In the genomic region with DNA sequence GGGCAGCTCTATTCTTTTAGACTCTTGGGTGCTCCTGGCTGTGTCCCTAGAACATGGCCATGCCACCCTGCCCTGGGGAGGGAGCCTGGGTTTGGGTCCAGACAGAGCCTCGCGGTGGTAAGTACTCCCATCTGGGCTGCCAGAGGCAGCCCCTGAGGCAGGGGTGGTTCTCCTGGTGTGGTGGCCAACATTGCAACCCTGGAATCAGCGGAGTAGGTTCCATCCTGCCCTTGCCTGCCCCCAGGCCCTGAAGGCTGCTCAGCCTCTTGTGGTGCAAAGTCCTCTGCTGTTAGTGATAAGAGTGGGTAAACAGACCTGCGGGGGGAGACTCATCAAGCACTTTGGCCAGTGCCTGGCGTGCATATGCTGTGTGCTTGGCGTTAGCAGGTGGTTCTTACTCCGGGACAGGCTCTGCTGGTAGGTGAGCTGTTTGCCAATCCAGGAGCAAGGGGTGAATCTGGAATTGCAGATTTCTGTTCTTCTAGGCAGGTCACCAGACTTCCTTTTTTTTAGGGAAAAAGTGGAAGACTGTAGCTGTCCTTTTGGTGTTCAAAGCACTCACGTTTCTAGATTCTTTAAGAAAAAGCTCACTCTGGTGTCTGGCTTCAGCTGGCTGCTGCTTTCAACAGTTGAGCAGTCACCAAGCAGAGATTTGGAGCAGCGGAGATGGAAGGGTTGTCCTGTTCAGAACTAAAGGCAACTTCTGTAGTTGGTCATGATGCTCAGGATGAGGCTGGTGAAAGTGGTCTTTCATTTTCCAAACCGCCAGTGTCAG, we compare ENCODE assay signal across 1 cellular context.
A peak's percentile ranks its signal among the peaks of the same experiment; 100 is the strongest.
TF ChIP-seq lines count a peak whose summit lies in the region.

No MANE protein-coding gene starts in this region.

TF ChIP-seq in HepG2, 621 proteins besides CTCF, POLR2A, EP300 and RAD21 (continued from another document and continues in another):
- TF ChIP-seq, protein P1, sequence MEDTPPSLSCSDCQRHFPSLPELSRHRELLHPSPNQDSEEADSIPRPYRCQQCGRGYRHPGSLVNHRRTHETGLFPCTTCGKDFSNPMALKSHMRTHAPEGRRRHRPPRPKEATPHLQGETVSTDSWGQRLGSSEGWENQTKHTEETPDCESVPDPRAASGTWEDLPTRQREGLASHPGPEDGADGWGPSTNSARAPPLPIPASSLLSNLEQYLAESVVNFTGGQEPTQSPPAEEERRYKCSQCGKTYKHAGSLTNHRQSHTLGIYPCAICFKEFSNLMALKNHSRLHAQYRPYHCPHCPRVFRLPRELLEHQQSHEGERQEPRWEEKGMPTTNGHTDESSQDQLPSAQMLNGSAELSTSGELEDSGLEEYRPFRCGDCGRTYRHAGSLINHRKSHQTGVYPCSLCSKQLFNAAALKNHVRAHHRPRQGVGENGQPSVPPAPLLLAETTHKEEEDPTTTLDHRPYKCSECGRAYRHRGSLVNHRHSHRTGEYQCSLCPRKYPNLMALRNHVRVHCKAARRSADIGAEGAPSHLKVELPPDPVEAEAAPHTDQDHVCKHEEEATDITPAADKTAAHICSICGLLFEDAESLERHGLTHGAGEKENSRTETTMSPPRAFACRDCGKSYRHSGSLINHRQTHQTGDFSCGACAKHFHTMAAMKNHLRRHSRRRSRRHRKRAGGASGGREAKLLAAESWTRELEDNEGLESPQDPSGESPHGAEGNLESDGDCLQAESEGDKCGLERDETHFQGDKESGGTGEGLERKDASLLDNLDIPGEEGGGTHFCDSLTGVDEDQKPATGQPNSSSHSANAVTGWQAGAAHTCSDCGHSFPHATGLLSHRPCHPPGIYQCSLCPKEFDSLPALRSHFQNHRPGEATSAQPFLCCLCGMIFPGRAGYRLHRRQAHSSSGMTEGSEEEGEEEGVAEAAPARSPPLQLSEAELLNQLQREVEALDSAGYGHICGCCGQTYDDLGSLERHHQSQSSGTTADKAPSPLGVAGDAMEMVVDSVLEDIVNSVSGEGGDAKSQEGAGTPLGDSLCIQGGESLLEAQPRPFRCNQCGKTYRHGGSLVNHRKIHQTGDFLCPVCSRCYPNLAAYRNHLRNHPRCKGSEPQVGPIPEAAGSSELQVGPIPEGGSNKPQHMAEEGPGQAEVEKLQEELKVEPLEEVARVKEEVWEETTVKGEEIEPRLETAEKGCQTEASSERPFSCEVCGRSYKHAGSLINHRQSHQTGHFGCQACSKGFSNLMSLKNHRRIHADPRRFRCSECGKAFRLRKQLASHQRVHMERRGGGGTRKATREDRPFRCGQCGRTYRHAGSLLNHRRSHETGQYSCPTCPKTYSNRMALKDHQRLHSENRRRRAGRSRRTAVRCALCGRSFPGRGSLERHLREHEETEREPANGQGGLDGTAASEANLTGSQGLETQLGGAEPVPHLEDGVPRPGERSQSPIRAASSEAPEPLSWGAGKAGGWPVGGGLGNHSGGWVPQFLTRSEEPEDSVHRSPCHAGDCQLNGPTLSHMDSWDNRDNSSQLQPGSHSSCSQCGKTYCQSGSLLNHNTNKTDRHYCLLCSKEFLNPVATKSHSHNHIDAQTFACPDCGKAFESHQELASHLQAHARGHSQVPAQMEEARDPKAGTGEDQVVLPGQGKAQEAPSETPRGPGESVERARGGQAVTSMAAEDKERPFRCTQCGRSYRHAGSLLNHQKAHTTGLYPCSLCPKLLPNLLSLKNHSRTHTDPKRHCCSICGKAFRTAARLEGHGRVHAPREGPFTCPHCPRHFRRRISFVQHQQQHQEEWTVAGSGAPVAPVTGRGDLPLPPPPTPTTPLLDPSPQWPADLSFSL (CRISPR knock-in tag; IDR thresholded peaks at IDR 0.05), result no peak
- TF ChIP-seq, protein P2, sequence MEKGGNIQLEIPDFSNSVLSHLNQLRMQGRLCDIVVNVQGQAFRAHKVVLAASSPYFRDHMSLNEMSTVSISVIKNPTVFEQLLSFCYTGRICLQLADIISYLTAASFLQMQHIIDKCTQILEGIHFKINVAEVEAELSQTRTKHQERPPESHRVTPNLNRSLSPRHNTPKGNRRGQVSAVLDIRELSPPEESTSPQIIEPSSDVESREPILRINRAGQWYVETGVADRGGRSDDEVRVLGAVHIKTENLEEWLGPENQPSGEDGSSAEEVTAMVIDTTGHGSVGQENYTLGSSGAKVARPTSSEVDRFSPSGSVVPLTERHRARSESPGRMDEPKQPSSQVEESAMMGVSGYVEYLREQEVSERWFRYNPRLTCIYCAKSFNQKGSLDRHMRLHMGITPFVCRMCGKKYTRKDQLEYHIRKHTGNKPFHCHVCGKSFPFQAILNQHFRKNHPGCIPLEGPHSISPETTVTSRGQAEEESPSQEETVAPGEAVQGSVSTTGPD (CRISPR knock-in tag; IDR thresholded peaks at IDR 0.05), result peak; percentile 97
- TF ChIP-seq ZNF350 (CRISPR knock-in tag; IDR thresholded peaks at IDR 0.05; ENCODE audit: borderline replicate concordance, low read depth) (peak; percentile 96), DPF2 (CRISPR knock-in tag; IDR thresholded peaks at IDR 0.05; ENCODE audit: borderline replicate concordance, low read depth) (peak; percentile 98), ZNF230 (CRISPR knock-in tag; IDR thresholded peaks at IDR 0.05) (peak; percentile 59; the same call in 1 of the 2 replicates), SMAD3 (CRISPR knock-in tag; IDR thresholded peaks at IDR 0.05) (peak; percentile 94), BCL6 (CRISPR knock-in tag; IDR thresholded peaks at IDR 0.05) (peak; percentile 90), FOXC1 (CRISPR knock-in tag; IDR thresholded peaks at IDR 0.05; ENCODE audit: borderline replicate concordance) (peak; percentile 89), TGIF2 (CRISPR knock-in tag; IDR thresholded peaks at IDR 0.05) (peak; percentile 97), GZF1 (CRISPR knock-in tag; IDR thresholded peaks at IDR 0.05) (peak; percentile 77), GATAD1 (CRISPR knock-in tag; IDR thresholded peaks at IDR 0.05) (peak; percentile 72; the same call in 1 of the 2 replicates), BRD4 (CRISPR knock-in tag; IDR thresholded peaks at IDR 0.05) (peak; percentile 87; the same call in 1 of the 2 replicates), EHMT2 (IDR thresholded peaks at IDR 0.05; ENCODE audit: borderline replicate concordance, low read depth, low read length) (peak; percentile 41; the same call in 1 of the 2 replicates), ZNF256 (CRISPR knock-in tag; conservative IDR thresholded peaks at IDR 0.05) (peak; percentile 82; the same call in 1 of the 2 replicates), SETDB1 (CRISPR knock-in tag; IDR thresholded peaks at IDR 0.05; ENCODE audit: borderline replicate concordance) (no peak), FOXJ3 (CRISPR knock-in tag; IDR thresholded peaks at IDR 0.05; ENCODE audit: borderline replicate concordance) (peak; percentile 97), FOXO1 (CRISPR knock-in tag; IDR thresholded peaks at IDR 0.05) (peak; percentile 100), KDM1A (CRISPR knock-in tag; IDR thresholded peaks at IDR 0.05) (peak; percentile 93), ZNF232 (CRISPR knock-in tag; IDR thresholded peaks at IDR 0.05; ENCODE audit: borderline replicate concordance) (peak; percentile 95), KDM6A (CRISPR knock-in tag; IDR thresholded peaks at IDR 0.05; ENCODE audit: low read depth) (peak; percentile 98), SOX5 (CRISPR knock-in tag; IDR thresholded peaks at IDR 0.05; ENCODE audit: borderline replicate concordance) (peak; percentile 90)
- TF ChIP-seq, protein P3, sequence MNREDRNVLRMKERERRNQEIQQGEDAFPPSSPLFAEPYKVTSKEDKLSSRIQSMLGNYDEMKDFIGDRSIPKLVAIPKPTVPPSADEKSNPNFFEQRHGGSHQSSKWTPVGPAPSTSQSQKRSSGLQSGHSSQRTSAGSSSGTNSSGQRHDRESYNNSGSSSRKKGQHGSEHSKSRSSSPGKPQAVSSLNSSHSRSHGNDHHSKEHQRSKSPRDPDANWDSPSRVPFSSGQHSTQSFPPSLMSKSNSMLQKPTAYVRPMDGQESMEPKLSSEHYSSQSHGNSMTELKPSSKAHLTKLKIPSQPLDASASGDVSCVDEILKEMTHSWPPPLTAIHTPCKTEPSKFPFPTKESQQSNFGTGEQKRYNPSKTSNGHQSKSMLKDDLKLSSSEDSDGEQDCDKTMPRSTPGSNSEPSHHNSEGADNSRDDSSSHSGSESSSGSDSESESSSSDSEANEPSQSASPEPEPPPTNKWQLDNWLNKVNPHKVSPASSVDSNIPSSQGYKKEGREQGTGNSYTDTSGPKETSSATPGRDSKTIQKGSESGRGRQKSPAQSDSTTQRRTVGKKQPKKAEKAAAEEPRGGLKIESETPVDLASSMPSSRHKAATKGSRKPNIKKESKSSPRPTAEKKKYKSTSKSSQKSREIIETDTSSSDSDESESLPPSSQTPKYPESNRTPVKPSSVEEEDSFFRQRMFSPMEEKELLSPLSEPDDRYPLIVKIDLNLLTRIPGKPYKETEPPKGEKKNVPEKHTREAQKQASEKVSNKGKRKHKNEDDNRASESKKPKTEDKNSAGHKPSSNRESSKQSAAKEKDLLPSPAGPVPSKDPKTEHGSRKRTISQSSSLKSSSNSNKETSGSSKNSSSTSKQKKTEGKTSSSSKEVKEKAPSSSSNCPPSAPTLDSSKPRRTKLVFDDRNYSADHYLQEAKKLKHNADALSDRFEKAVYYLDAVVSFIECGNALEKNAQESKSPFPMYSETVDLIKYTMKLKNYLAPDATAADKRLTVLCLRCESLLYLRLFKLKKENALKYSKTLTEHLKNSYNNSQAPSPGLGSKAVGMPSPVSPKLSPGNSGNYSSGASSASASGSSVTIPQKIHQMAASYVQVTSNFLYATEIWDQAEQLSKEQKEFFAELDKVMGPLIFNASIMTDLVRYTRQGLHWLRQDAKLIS (CRISPR knock-in tag; IDR thresholded peaks at IDR 0.05), result 0 out of 2 replicates have a peak, but pooled peaks have one; percentile 10
- TF ChIP-seq, protein P4, sequence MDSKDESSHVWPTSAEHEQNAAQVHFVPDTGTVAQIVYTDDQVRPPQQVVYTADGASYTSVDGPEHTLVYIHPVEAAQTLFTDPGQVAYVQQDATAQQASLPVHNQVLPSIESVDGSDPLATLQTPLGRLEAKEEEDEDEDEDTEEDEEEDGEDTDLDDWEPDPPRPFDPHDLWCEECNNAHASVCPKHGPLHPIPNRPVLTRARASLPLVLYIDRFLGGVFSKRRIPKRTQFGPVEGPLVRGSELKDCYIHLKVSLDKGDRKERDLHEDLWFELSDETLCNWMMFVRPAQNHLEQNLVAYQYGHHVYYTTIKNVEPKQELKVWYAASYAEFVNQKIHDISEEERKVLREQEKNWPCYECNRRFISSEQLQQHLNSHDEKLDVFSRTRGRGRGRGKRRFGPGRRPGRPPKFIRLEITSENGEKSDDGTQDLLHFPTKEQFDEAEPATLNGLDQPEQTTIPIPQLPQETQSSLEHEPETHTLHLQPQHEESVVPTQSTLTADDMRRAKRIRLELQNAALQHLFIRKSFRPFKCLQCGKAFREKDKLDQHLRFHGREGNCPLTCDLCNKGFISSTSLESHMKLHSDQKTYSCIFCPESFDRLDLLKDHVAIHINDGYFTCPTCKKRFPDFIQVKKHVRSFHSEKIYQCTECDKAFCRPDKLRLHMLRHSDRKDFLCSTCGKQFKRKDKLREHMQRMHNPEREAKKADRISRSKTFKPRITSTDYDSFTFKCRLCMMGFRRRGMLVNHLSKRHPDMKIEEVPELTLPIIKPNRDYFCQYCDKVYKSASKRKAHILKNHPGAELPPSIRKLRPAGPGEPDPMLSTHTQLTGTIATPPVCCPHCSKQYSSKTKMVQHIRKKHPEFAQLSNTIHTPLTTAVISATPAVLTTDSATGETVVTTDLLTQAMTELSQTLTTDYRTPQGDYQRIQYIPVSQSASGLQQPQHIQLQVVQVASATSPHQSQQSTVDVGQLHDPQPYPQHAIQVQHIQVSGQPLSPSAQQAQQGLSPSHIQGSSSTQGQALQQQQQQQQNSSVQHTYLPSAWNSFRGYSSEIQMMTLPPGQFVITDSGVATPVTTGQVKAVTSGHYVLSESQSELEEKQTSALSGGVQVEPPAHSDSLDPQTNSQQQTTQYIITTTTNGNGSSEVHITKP (CRISPR knock-in tag; IDR thresholded peaks at IDR 0.05; ENCODE audit: low read depth), result peak; percentile 93
- TF ChIP-seq, protein P5, sequence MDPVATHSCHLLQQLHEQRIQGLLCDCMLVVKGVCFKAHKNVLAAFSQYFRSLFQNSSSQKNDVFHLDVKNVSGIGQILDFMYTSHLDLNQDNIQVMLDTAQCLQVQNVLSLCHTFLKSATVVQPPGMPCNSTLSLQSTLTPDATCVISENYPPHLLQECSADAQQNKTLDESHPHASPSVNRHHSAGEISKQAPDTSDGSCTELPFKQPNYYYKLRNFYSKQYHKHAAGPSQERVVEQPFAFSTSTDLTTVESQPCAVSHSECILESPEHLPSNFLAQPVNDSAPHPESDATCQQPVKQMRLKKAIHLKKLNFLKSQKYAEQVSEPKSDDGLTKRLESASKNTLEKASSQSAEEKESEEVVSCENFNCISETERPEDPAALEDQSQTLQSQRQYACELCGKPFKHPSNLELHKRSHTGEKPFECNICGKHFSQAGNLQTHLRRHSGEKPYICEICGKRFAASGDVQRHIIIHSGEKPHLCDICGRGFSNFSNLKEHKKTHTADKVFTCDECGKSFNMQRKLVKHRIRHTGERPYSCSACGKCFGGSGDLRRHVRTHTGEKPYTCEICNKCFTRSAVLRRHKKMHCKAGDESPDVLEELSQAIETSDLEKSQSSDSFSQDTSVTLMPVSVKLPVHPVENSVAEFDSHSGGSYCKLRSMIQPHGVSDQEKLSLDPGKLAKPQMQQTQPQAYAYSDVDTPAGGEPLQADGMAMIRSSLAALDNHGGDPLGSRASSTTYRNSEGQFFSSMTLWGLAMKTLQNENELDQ (CRISPR knock-in tag; IDR thresholded peaks at IDR 0.05; ENCODE audit: borderline replicate concordance), result no peak; the same call in 1 of the 2 replicates
- TF ChIP-seq, protein P6, sequence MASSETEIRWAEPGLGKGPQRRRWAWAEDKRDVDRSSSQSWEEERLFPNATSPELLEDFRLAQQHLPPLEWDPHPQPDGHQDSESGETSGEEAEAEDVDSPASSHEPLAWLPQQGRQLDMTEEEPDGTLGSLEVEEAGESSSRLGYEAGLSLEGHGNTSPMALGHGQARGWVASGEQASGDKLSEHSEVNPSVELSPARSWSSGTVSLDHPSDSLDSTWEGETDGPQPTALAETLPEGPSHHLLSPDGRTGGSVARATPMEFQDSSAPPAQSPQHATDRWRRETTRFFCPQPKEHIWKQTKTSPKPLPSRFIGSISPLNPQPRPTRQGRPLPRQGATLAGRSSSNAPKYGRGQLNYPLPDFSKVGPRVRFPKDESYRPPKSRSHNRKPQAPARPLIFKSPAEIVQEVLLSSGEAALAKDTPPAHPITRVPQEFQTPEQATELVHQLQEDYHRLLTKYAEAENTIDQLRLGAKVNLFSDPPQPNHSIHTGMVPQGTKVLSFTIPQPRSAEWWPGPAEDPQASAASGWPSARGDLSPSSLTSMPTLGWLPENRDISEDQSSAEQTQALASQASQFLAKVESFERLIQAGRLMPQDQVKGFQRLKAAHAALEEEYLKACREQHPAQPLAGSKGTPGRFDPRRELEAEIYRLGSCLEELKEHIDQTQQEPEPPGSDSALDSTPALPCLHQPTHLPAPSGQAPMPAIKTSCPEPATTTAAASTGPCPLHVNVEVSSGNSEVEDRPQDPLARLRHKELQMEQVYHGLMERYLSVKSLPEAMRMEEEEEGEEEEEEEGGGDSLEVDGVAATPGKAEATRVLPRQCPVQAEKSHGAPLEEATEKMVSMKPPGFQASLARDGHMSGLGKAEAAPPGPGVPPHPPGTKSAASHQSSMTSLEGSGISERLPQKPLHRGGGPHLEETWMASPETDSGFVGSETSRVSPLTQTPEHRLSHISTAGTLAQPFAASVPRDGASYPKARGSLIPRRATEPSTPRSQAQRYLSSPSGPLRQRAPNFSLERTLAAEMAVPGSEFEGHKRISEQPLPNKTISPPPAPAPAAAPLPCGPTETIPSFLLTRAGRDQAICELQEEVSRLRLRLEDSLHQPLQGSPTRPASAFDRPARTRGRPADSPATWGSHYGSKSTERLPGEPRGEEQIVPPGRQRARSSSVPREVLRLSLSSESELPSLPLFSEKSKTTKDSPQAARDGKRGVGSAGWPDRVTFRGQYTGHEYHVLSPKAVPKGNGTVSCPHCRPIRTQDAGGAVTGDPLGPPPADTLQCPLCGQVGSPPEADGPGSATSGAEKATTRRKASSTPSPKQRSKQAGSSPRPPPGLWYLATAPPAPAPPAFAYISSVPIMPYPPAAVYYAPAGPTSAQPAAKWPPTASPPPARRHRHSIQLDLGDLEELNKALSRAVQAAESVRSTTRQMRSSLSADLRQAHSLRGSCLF (CRISPR knock-in tag; IDR thresholded peaks at IDR 0.05; ENCODE audit: borderline replicate concordance), result no peak
